ENCODE assay signal across 22 cellular contexts in genomic region chr3:13026534-13026933, GRCh38.
"Had no signal": no experiment of that assay in that cellular context is flagged by ENCODE, and none has a peak within 500 bp of the region (broad histone marks: within the 10 kb centered on the region; RNA-seq: fewer than 3 reads in every experiment).

No MANE protein-coding gene starts in this region.

- ATAC-seq: heart right ventricle; left cardiac atrium; left lung; mucosa of descending colon; naive thymus-derived CD4-positive, alpha-beta T cell; sciatic nerve; stimulated activated naive CD8-positive, alpha-beta T cell treated with anti-CD3 and anti-CD28 coated beads, Interleukin-15, amount 100 ng/mL, for 72 hours; upper lobe of right lung had no signal

- H3K9me3 Mint-ChIP-seq: mesothelial cell of epicardium; nephron; neural progenitor cell; stimulated activated naive CD8-positive, alpha-beta T cell treated with anti-CD3 and anti-CD28 coated beads, Interleukin-15, amount 100 ng/mL, for 72 hours had no signal

- H3K27me3 Mint-ChIP-seq: naive thymus-derived CD4-positive, alpha-beta T cell; stimulated activated naive CD8-positive, alpha-beta T cell treated with anti-CD3 and anti-CD28 coated beads, Interleukin-15, amount 100 ng/mL, for 72 hours had no signal

- H3K4me3 Mint-ChIP-seq: mesothelial cell of epicardium; naive thymus-derived CD4-positive, alpha-beta T cell; nephron; stimulated activated naive CD8-positive, alpha-beta T cell treated with anti-CD3 and anti-CD28 coated beads, Interleukin-15, amount 100 ng/mL, for 72 hours had no signal

- H3K36me3 Mint-ChIP-seq: mesothelial cell of epicardium, neural progenitor cell had no signal

- DNase-seq: effector memory CD4-positive, alpha-beta T cell; esophagus squamous epithelium; foreskin melanocyte; heart right ventricle; hippocampal formation; mesenchymal stem cell; mucosa of descending colon; naive thymus-derived CD4-positive, alpha-beta T cell; stimulated activated CD4-positive, alpha-beta T cell treated with anti-CD3 and anti-CD28 coated beads, Interleukin-12 subunit alpha, Interleukin-12 subunit beta, amount 100 ng/mL, for 4 hours; stimulated activated CD4-positive, alpha-beta T cell treated with anti-CD3 and anti-CD28 coated beads, Interleukin-1b, Interleukin-23, amount 100 ng/mL, for 48 hours; stimulated activated CD4-positive, alpha-beta T cell treated with anti-CD3 and anti-CD28 coated beads, Interleukin-4, amount 100 ng/mL, for 24 hours; stimulated activated naive CD4-positive, alpha-beta T cell; stimulated activated naive CD8-positive, alpha-beta T cell treated with anti-CD3 and anti-CD28 coated beads, Interleukin-15, amount 100 ng/mL, for 72 hours; transverse colon; uterus had no signal

- H3K27ac Mint-ChIP-seq: mesothelial cell of epicardium, neural progenitor cell had no signal
